ENCODE assay signal across 9 cellular contexts in genomic region chr6:36130672-36131516, GRCh38. TPM values are rescaled to one million over a fixed set of nuclear protein-coding genes. Genes with fewer than 3 reads are reported as not detected.
DNase-seq lines count a peak whose midpoint lies in the region; TF ChIP-seq lines count a peak whose summit lies in the region.
"Had no signal": no experiment of that assay in that cellular context is flagged by ENCODE, and none has a peak within 500 bp of the region (broad histone marks: within the 10 kb centered on the region; RNA-seq: fewer than 3 reads in every experiment).

No MANE protein-coding gene starts in this region.

- peaks cover 24 to 27% of the 10 kb centered on the region in 2 experiments for H3K4me1 ChIP-seq in trophoblast cell (ENCODE audit: control insufficient read depth in 1 of 2, insufficient read depth in 2 of 2, low read length in 2 of 2)

- peaks cover 5% of the 10 kb centered on the region for H3K79me1 ChIP-seq in trophoblast cell (ENCODE audit: low read length)

- peak overlapping the region; percentile 43 for H2AFZ ChIP-seq in trophoblast cell (ENCODE audit: insufficient read depth, low read length, poor library complexity)

- H3K79me2 ChIP-seq in trophoblast cell (ENCODE audit: control insufficient read depth, insufficient read depth, low read length, poor library complexity): no peaks in the 10 kb centered on the region

- H3K27ac ChIP-seq in trophoblast cell (ENCODE audit: low read depth, low read length): no peak overlapping the region

- H2BK12ac ChIP-seq in trophoblast cell (ENCODE audit: low read length): peak overlapping the region; percentile 48

- H3K36me3 ChIP-seq in trophoblast cell (ENCODE audit: control insufficient read depth in 1 of 2, insufficient read depth in 2 of 2, low read length in 2 of 2): no peaks in the 10 kb centered on the region

- H4K8ac ChIP-seq in trophoblast cell (ENCODE audit: low read depth, low read length): peak overlapping the region; percentile 23

- H2AK5ac ChIP-seq in trophoblast cell (ENCODE audit: low read length): peak overlapping the region; percentile 8

- peak overlapping the region; percentile 73 for H3K4me2 ChIP-seq in trophoblast cell (ENCODE audit: low read length)
- H3K4me2 ChIP-seq: A549 had no signal

- peak overlapping the region; percentile 28 for H4K91ac ChIP-seq in trophoblast cell (ENCODE audit: low read depth, low read length)

- no peak overlapping the region for H2BK5ac ChIP-seq in trophoblast cell (ENCODE audit: low read depth, low read length, poor library complexity)

- peak overlapping the region; percentile 1 for H4K12ac ChIP-seq in trophoblast cell (ENCODE audit: low read depth, low read length)

- H3K23ac ChIP-seq in trophoblast cell (ENCODE audit: low read length): no peak overlapping the region

- H3K14ac ChIP-seq in trophoblast cell (ENCODE audit: low read length): peak overlapping the region; percentile 10

- peak overlapping the region; percentile 6 for H3K18ac ChIP-seq in trophoblast cell (ENCODE audit: low read length)

- no peaks in the 10 kb centered on the region for H3K9me3 ChIP-seq in trophoblast cell (ENCODE audit: insufficient read depth, low read depth, low read length)
- H3K9me3 ChIP-seq: A549 had no signal

- no peak overlapping the region for H3K9ac ChIP-seq in trophoblast cell (ENCODE audit: low read length)

- no peak for TF ChIP-seq CTCF in fibroblast of the aortic adventitia (IDR thresholded peaks at IDR 0.05; ENCODE audit: insufficient read depth, low read length)

- peak overlapping the region; percentile 9 for H2BK120ac ChIP-seq in trophoblast cell (ENCODE audit: insufficient read depth, low read length, poor library complexity)

- no CpG with 5 or more reads among the region's 51 CpGs for WGBS in trophoblast cell (ENCODE audit: extremely low coverage, insufficient coverage, insufficient read length)

- peak overlapping the region; percentile 37 for H3K4me3 ChIP-seq in fibroblast of the aortic adventitia (ENCODE audit: low read depth, low read length)
- no peak overlapping the region for H3K4me3 ChIP-seq in trophoblast cell (ENCODE audit: low read depth, low read length)
- H3K4me3 ChIP-seq: A549 had no signal

- H3K4ac ChIP-seq in trophoblast cell (ENCODE audit: low read depth, low read length): no peak overlapping the region

- peak; percentile 49 to 86 (median 82) for DNase-seq in NCI-H1417 (lab: John Stamatoyannopoulos, UW)
- DNase-seq in NCI-H1417 treated with DMSO at 0.1 percent for 48 hours (lab: John Stamatoyannopoulos, UW): no peak
- DNase-seq in NCI-H2029 (lab: John Stamatoyannopoulos, UW): peak; percentile 74
- peak; percentile 55 for DNase-seq in activated T-cell treated with anti-CD3 and anti-CD28 coated beads for 4 hours
- DNase-seq in fibroblast of the aortic adventitia (ENCODE audit: low read depth): no peak
- DNase-seq in trophoblast cell: peak in 1 of 2 donors; percentile 49
- no peak for DNase-seq in OCI-M1 (lab: John Stamatoyannopoulos, UW)
- no peak for DNase-seq in NCI-H82 (lab: John Stamatoyannopoulos, UW)

- no peaks in the 10 kb centered on the region for H3K27me3 ChIP-seq in trophoblast cell (ENCODE audit: insufficient read depth, low read length)

RNA-seq across cellular contexts. Expression of gene MAPK13, which starts 0.6 kb away (rescaled TPM):
- total RNA-seq in fibroblast of the aortic adventitia (ENCODE audit: low replicate concordance): 2.3 and 15.6 TPM in 2 replicates
- polyA plus RNA-seq in trophoblast cell (2013): 5.5 and 6.1 TPM in 2 replicates

Comparison
In these comparisons a context has a peak if more than half of its experiments do, and no peak if none do; other contexts are left out.
1. DNase-seq: peak in NCI-H1417 (3 of 3), NCI-H2029 (single experiment) and activated T-cell treated with anti-CD3 and anti-CD28 coated beads for 4 hours (single experiment); none in NCI-H1417 treated with DMSO at 0.1 percent for 48 hours (single experiment), fibroblast of the aortic adventitia (single experiment), OCI-M1 (single experiment) and NCI-H82 (single experiment).